ENCODE assay signal across 20 cellular contexts in genomic region chr2:21037671-21038108, GRCh38. TPM values are rescaled to one million over a fixed set of nuclear protein-coding genes. Genes with fewer than 3 reads are reported as not detected.
DNase-seq lines count a peak whose midpoint lies in the region; ATAC-seq, FAIRE-seq and TF ChIP-seq lines count a peak whose summit lies in the region.
"Had no signal": no experiment of that assay in that cellular context is flagged by ENCODE, and none has a peak within 500 bp of the region (broad histone marks: within the 10 kb centered on the region; RNA-seq: fewer than 3 reads in every experiment).

No MANE protein-coding gene starts in this region.

- H3K4me3 Mint-ChIP-seq in stimulated activated naive CD8-positive, alpha-beta T cell treated with anti-CD3 and anti-CD28 coated beads, Interleukin-15, amount 100 ng/mL, for 72 hours: no peak overlapping the region
- H3K4me3 Mint-ChIP-seq in T-helper 17 cell: no peak overlapping the region

- H3K4me1 Mint-ChIP-seq in stimulated activated naive CD8-positive, alpha-beta T cell treated with anti-CD3 and anti-CD28 coated beads, Interleukin-15, amount 100 ng/mL, for 72 hours: no peaks in the 10 kb centered on the region
- H3K4me1 Mint-ChIP-seq in T-helper 17 cell: peaks cover under 1% of the 10 kb centered on the region

- H3K27ac ChIP-seq in thoracic aorta: peak overlapping the region; percentile 63 to 75
- H3K27ac ChIP-seq: C4-2B, KMS-11 had no signal

- peaks cover 4% of the 10 kb centered on the region for H3K36me3 ChIP-seq in adipocyte (ENCODE audit: control insufficient read depth, insufficient read depth, low read length, severe bottlenecking)
- no peaks in the 10 kb centered on the region for H3K36me3 ChIP-seq in bronchial epithelial cell (ENCODE audit: control insufficient read depth, insufficient read depth, low read length)
- no peaks in the 10 kb centered on the region for H3K36me3 ChIP-seq in thoracic aorta

- peaks cover 12% of the 10 kb centered on the region for H3K27me3 ChIP-seq in adipocyte (replicated peaks; ENCODE audit: control insufficient read depth, insufficient read depth, low read length)
- no peaks in the 10 kb centered on the region for H3K27me3 ChIP-seq in bronchial epithelial cell (ENCODE audit: control insufficient read depth, insufficient read depth, low read length)
- H3K27me3 ChIP-seq in thoracic aorta (replicated peaks; ENCODE audit: insufficient read depth): no peaks in the 10 kb centered on the region

- H3K36me3 Mint-ChIP-seq in T-helper 17 cell (ENCODE audit: low read depth): no peaks in the 10 kb centered on the region

- H3K4me1 ChIP-seq in adipocyte (ENCODE audit: control insufficient read depth, insufficient read depth, low read length): peaks cover 43% of the 10 kb centered on the region
- peaks cover 16 to 41% of the 10 kb centered on the region in 2 donors for H3K4me1 ChIP-seq in thoracic aorta (ENCODE audit: control insufficient read depth in 1 of 2, low read depth in 2 of 2)

- ATAC-seq in thoracic aorta (ENCODE audit: insufficient number of reproducible peaks, low FRiP score, low read depth): no peak
- ATAC-seq in stimulated activated naive CD8-positive, alpha-beta T cell treated with anti-CD3 and anti-CD28 coated beads, Interleukin-15, amount 100 ng/mL, for 72 hours: no peak
- no peak for ATAC-seq in T-helper 17 cell
- ATAC-seq in GM21515 (IDR thresholded peaks at IDR 0.05; ENCODE audit: unreplicated experiment): no peak
- ATAC-seq: PC-3 had no signal

- FAIRE-seq in bronchial epithelial cell (lab: Jason Lieb, UNC): no peak
- FAIRE-seq: D721Med, GM12892, GM18507, H1 had no signal

- peaks cover 8% of the 10 kb centered on the region for H3K9me3 ChIP-seq in adipocyte (ENCODE audit: control insufficient read depth, low read length)
- H3K9me3 ChIP-seq in thoracic aorta: no peaks in the 10 kb centered on the region
- H3K9me3 ChIP-seq in T-helper 17 cell (ENCODE audit: control insufficient read depth, low read length, poor library complexity, severe bottlenecking): no peaks in the 10 kb centered on the region

- peak overlapping the region; percentile 9 for H3K9ac ChIP-seq in adipocyte (ENCODE audit: low read length)
- H3K9ac ChIP-seq: KMS-11 had no signal

- peaks cover 12% of the 10 kb centered on the region for H3K27me3 Mint-ChIP-seq in stimulated activated naive CD8-positive, alpha-beta T cell treated with anti-CD3 and anti-CD28 coated beads, Interleukin-15, amount 100 ng/mL, for 72 hours
- H3K27me3 Mint-ChIP-seq in T-helper 17 cell: peaks cover 37% of the 10 kb centered on the region

- H3K4me3 ChIP-seq in adipocyte (ENCODE audit: low read length) (no peak overlapping the region), bronchial epithelial cell (ENCODE audit: low read depth, low read length) (no peak overlapping the region), thoracic aorta (no peak overlapping the region)

- H3K27ac Mint-ChIP-seq in stimulated activated naive CD8-positive, alpha-beta T cell treated with anti-CD3 and anti-CD28 coated beads, Interleukin-15, amount 100 ng/mL, for 72 hours: no peak overlapping the region
- no peak overlapping the region for H3K27ac Mint-ChIP-seq in T-helper 17 cell

- peak; percentile 3 for DNase-seq in adipocyte (ENCODE audit: low read depth)
- DNase-seq in bronchial epithelial cell (ENCODE audit: low read depth): peak; percentile 69
- DNase-seq in islet precursor cell: peak; percentile 32
- no peak for DNase-seq in thoracic aorta (ENCODE audit: low spot score)
- no peak for DNase-seq in stimulated activated naive CD8-positive, alpha-beta T cell treated with anti-CD3 and anti-CD28 coated beads, Interleukin-15, amount 100 ng/mL, for 72 hours
- no peak for DNase-seq in T-helper 17 cell
- DNase-seq: ACHN, NCI-H1417, NCI-H1930, NCI-H226, NCI-H524, PC-3, RPMI8226 had no signal

- H3K9me3 Mint-ChIP-seq in stimulated activated naive CD8-positive, alpha-beta T cell treated with anti-CD3 and anti-CD28 coated beads, Interleukin-15, amount 100 ng/mL, for 72 hours: no peaks in the 10 kb centered on the region

- no peak for TF ChIP-seq CTCF in bronchial epithelial cell (IDR thresholded peaks at IDR 0.05; ENCODE audit: insufficient read depth, low read length, severe bottlenecking)
- TF ChIP-seq CTCF in thoracic aorta (IDR thresholded peaks at IDR 0.05): no peak

RNA-seq across cellular contexts. Expression of gene APOB, which starts 6.2 kb away (rescaled TPM):
- total RNA-seq in bronchial epithelial cell (under 0.01 TPM in 1 of 2 replicates, not detected in the other), thoracic aorta (1 to 10 TPM; 4.7 to 6.1 TPM), T-helper 17 cell (not detected)
- total RNA-seq: PC-3 had no signal

Comparison
In these comparisons a context has a peak if more than half of its experiments do, and no peak if none do; other contexts are left out.
1. DNase-seq: peak in adipocyte (single experiment), bronchial epithelial cell (single experiment) and islet precursor cell (single experiment); none in thoracic aorta (single experiment), stimulated activated naive CD8-positive, alpha-beta T cell treated with anti-CD3 and anti-CD28 coated beads, Interleukin-15, amount 100 ng/mL, for 72 hours (0 of 2) and T-helper 17 cell (0 of 3).